Comparison of ENCODE assay signal across 19 cellular contexts in genomic region chr11:131253885-131254204, GRCh38.
DNase-seq lines count a peak whose midpoint lies in the region; ATAC-seq, FAIRE-seq and TF ChIP-seq lines count a peak whose summit lies in the region.
"Had no signal": no experiment of that assay in that cellular context is flagged by ENCODE, and none has a peak within 500 bp of the region (broad histone marks: within the 10 kb centered on the region; RNA-seq: fewer than 3 reads in every experiment).

No MANE protein-coding gene starts in this region.

- peaks cover 31% of the 10 kb centered on the region for H3K4me1 ChIP-seq in GM23338 (ENCODE audit: insufficient read depth)
- no peaks in the 10 kb centered on the region for H3K4me1 ChIP-seq in astrocyte (ENCODE audit: insufficient read depth, low read length)
- H3K4me1 ChIP-seq: left ventricle myocardium inferior, stomach had no signal

- peak overlapping the region; percentile 92 for H3K4me3 Mint-ChIP-seq in GM23338
- peak overlapping the region; percentile 15 for H3K4me3 Mint-ChIP-seq in astrocyte (ENCODE audit: unreplicated experiment)
- H3K4me3 Mint-ChIP-seq in activated T-cell treated with anti-CD3 and anti-CD28 coated beads, Interleukin-2, amount 50 U/mL, for 72 hours, result no peak overlapping the region

- H4K20me1 ChIP-seq in GM23338 (replicated peaks; ENCODE audit: insufficient read depth), result no peaks in the 10 kb centered on the region
- no peaks in the 10 kb centered on the region for H4K20me1 ChIP-seq in astrocyte (ENCODE audit: insufficient read depth, low read length)

- H3K9me3 ChIP-seq in astrocyte (ENCODE audit: insufficient read depth, low read depth, low read length), result no peaks in the 10 kb centered on the region
- H3K9me3 ChIP-seq: heart right ventricle, left ventricle myocardium inferior, stomach had no signal

- H3K36me3 Mint-ChIP-seq in GM23338 (ENCODE audit: low read depth) (peaks cover 41% of the 10 kb centered on the region), astrocyte (ENCODE audit: low read depth, unreplicated experiment) (peaks cover 2% of the 10 kb centered on the region)
- no peaks in the 10 kb centered on the region for H3K36me3 Mint-ChIP-seq in activated T-cell treated with anti-CD3 and anti-CD28 coated beads, Interleukin-2, amount 50 U/mL, for 72 hours (ENCODE audit: insufficient read depth in 2 of 2)

- H3K27me3 ChIP-seq in GM23338 (ENCODE audit: insufficient read depth), result no peaks in the 10 kb centered on the region
- H3K27me3 ChIP-seq in astrocyte (ENCODE audit: insufficient read depth, low read length), result no peaks in the 10 kb centered on the region

- H3K36me3 ChIP-seq in GM23338 (ENCODE audit: insufficient read depth), result no peaks in the 10 kb centered on the region
- no peaks in the 10 kb centered on the region for H3K36me3 ChIP-seq in astrocyte (ENCODE audit: insufficient read depth, low read length)
- H3K36me3 ChIP-seq: heart right ventricle, left ventricle myocardium inferior, stomach had no signal

- no peak overlapping the region for H3K9ac ChIP-seq in astrocyte (ENCODE audit: low read length)

- H3K27ac Mint-ChIP-seq in GM23338 (peak overlapping the region; percentile 100), astrocyte (ENCODE audit: unreplicated experiment) (peak overlapping the region; percentile 80)
- no peak overlapping the region for H3K27ac Mint-ChIP-seq in activated T-cell treated with anti-CD3 and anti-CD28 coated beads, Interleukin-2, amount 50 U/mL, for 72 hours

- H3K4me1 Mint-ChIP-seq in GM23338 (peaks cover 64% of the 10 kb centered on the region), astrocyte (ENCODE audit: low read depth, unreplicated experiment) (peaks cover 19% of the 10 kb centered on the region)
- H3K4me1 Mint-ChIP-seq in activated T-cell treated with anti-CD3 and anti-CD28 coated beads, Interleukin-2, amount 50 U/mL, for 72 hours (ENCODE audit: low read depth), result no peaks in the 10 kb centered on the region

- H3F3A ChIP-seq in GM23338 (replicated peaks; ENCODE audit: low read depth), result no peaks in the 10 kb centered on the region

- H3K4me3 ChIP-seq in GM23338 (peak overlapping the region; percentile 56), astrocyte (ENCODE audit: insufficient read depth, low read depth, low read length) (peak overlapping the region; percentile 20)
- H3K4me3 ChIP-seq: heart right ventricle, left ventricle myocardium inferior, SK-N-MC, stomach had no signal

- peak; percentile 71 for DNase-seq in GM23338 (ENCODE audit: low spot score)
- no peak for DNase-seq in astrocyte (ENCODE audit: low read depth)
- DNase-seq in iPS DF 19.7 (ENCODE audit: low read depth, low spot score), result peak; percentile 42
- peak in 43 of 56 donors; percentile 5 to 87 (median 50) for DNase-seq in nucleus accumbens (lab: John Stamatoyannopoulos, UW)
- no peak for DNase-seq in activated T-cell treated with anti-CD3 and anti-CD28 coated beads, Interleukin-2, amount 50 U/mL, for 72 hours
- DNase-seq in T-helper 9 cell, result no peak
- DNase-seq: activated CD4-positive, alpha-beta T cell treated with anti-CD3 and anti-CD28 coated beads for 48 hours; activated CD8-positive, alpha-beta memory T cell treated with anti-CD3 and anti-CD28 coated beads, Interleukin-2, amount 50 U/mL, for 48 hours; activated naive CD4-positive, alpha-beta T cell treated with Interleukin-2 at 50 U/mL for 16 hours; erythroblast; GF-D8; GOT3; heart right ventricle; left ventricle myocardium inferior; stomach had no signal

- no peaks in the 10 kb centered on the region for H3K9me2 ChIP-seq in GM23338 (ENCODE audit: insufficient read depth)

- peaks cover 23% of the 10 kb centered on the region for H3K9me3 Mint-ChIP-seq in GM23338
- no peaks in the 10 kb centered on the region for H3K9me3 Mint-ChIP-seq in astrocyte (ENCODE audit: unreplicated experiment)
- peaks cover 0 to 2% of the 10 kb centered on the region in 2 donors for H3K9me3 Mint-ChIP-seq in activated T-cell treated with anti-CD3 and anti-CD28 coated beads, Interleukin-2, amount 50 U/mL, for 72 hours

- FAIRE-seq in astrocyte (lab: Jason Lieb, UNC), result no peak
- FAIRE-seq: GM12892 had no signal

- H2AFZ ChIP-seq in GM23338, result no peak overlapping the region
- no peak overlapping the region for H2AFZ ChIP-seq in astrocyte (ENCODE audit: low read depth, low read length)

- H3K4me2 ChIP-seq in GM23338, result peak overlapping the region; percentile 85
- peak overlapping the region; percentile 15 for H3K4me2 ChIP-seq in astrocyte (ENCODE audit: low read length)

- H3K27ac ChIP-seq in GM23338 (ENCODE audit: low read depth) (peak overlapping the region; percentile 99), astrocyte (ENCODE audit: low read depth, low read length) (no peak overlapping the region)
- H3K27ac ChIP-seq: heart right ventricle, left ventricle myocardium inferior, SK-N-MC, stomach had no signal

- H3K27me3 Mint-ChIP-seq in GM23338 (ENCODE audit: insufficient read depth, low read depth, poor library complexity) (peaks cover 26% of the 10 kb centered on the region), astrocyte (ENCODE audit: low read depth, unreplicated experiment) (peaks cover 38% of the 10 kb centered on the region)
- H3K27me3 Mint-ChIP-seq in activated T-cell treated with anti-CD3 and anti-CD28 coated beads, Interleukin-2, amount 50 U/mL, for 72 hours (ENCODE audit: low read depth), result peaks cover 7% of the 10 kb centered on the region

- ATAC-seq in GM23338 (peak; percentile 80), GM18867 (IDR thresholded peaks at IDR 0.05; ENCODE audit: unreplicated experiment) (no peak), HG03175 (IDR thresholded peaks at IDR 0.05; ENCODE audit: unreplicated experiment) (no peak)
- no peak for ATAC-seq in activated T-cell treated with anti-CD3 and anti-CD28 coated beads, Interleukin-2, amount 50 U/mL, for 72 hours (replicated peaks in 1 of 2)
- ATAC-seq: heart right ventricle had no signal

- TF ChIP-seq CTCF in GM23338 (conservative IDR thresholded peaks at IDR 0.05; ENCODE audit: low read depth in 2 of 2) (no peak), astrocyte (IDR thresholded peaks at IDR 0.05; ENCODE audit: insufficient read depth, low read depth, low read length) (no peak)

- H3K79me2 ChIP-seq in GM23338 (replicated peaks; ENCODE audit: insufficient read depth) (peaks cover 40% of the 10 kb centered on the region), astrocyte (ENCODE audit: insufficient read depth, low read length) (no peaks in the 10 kb centered on the region)

TF ChIP-seq in GM23338, 12 proteins besides CTCF, POLR2A, EP300 and RAD21:
- TF ChIP-seq EZH2phosphoT487 (IDR thresholded peaks at IDR 0.05; ENCODE audit: unreplicated experiment) (no peak), CREB1 (CRISPR knock-in tag; IDR thresholded peaks at IDR 0.05; ENCODE audit: low read depth) (no peak), POLR2AphosphoS5 (IDR thresholded peaks at IDR 0.05; ENCODE audit: low read depth) (peak; percentile 38)

Comparison
In these comparisons a context has a peak if more than half of its experiments do, and no peak if none do; other contexts are left out.
1. DNase-seq: peak in GM23338 (single experiment), iPS DF 19.7 (single experiment) and nucleus accumbens (43 of 56); none in astrocyte (single experiment), activated T-cell treated with anti-CD3 and anti-CD28 coated beads, Interleukin-2, amount 50 U/mL, for 72 hours (0 of 2) and T-helper 9 cell (single experiment).
2. H3K4me3 Mint-ChIP-seq: peak in GM23338 (single experiment) and astrocyte (single experiment); none in activated T-cell treated with anti-CD3 and anti-CD28 coated beads, Interleukin-2, amount 50 U/mL, for 72 hours (0 of 2).